In the genomic region with DNA sequence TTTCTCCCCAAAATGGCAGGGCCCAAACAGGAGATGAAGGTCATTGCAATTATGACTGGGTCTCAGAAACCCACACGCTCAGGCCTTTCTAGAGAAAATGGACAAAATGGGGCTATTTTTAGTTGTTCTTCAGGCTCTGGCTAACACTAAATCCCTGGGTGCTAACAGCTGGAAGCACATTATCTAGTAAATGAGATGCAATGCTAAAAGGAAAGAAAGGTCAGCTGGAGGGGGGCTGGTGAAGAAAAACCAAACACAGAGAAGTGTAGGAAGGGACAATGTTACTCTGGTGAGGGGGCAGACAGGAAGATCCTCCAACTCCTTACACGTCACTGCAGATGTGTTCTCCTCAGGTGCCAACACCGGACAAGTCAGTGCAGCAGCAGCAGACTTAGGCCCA, we compare ENCODE assay signal across 20 cellular contexts.
A peak's percentile ranks its signal among the peaks of the same experiment; 100 is the strongest.
DNase-seq lines count a peak whose midpoint lies in the region; ATAC-seq and TF ChIP-seq lines count a peak whose summit lies in the region.
"Had no signal": no experiment of that assay in that cellular context is flagged by ENCODE, and none has a peak within 500 bp of the region (broad histone marks: within the 10 kb centered on the region; RNA-seq: fewer than 3 reads in every experiment).

No MANE protein-coding gene starts in this region.

- H3K9ac ChIP-seq in NT2/D1 (ENCODE audit: insufficient read length, low read depth): no peak overlapping the region
- no peak overlapping the region for H3K9ac ChIP-seq in neural progenitor cell
- H3K9ac ChIP-seq: BLaER1 treated with 17β-estradiol and CSF1 and Interleukin-3, amounts not matched to agents 10 nM and 100 nM had no signal

- H3K27ac Mint-ChIP-seq in neural progenitor cell: no peak overlapping the region
- H3K27ac Mint-ChIP-seq: CD4-positive, alpha-beta T cell had no signal

- no peaks in the 10 kb centered on the region for H4K20me1 ChIP-seq in neural progenitor cell (ENCODE audit: low read depth)
- H4K20me1 ChIP-seq: BLaER1 treated with 17β-estradiol and CSF1 and Interleukin-3, amounts not matched to agents 10 nM and 100 nM had no signal

- H3K36me3 ChIP-seq in cardiac muscle cell: no peaks in the 10 kb centered on the region
- no peaks in the 10 kb centered on the region for H3K36me3 ChIP-seq in NT2/D1 (ENCODE audit: insufficient read depth, insufficient read length, low read length)
- no peaks in the 10 kb centered on the region for H3K36me3 ChIP-seq in neural progenitor cell

- H3K4me1 Mint-ChIP-seq in neural progenitor cell: peaks cover 57% of the 10 kb centered on the region

- peaks cover 16% of the 10 kb centered on the region for H3F3A ChIP-seq in neural progenitor cell (ENCODE audit: low read depth)

- no peaks in the 10 kb centered on the region for H3K27me3 ChIP-seq in cardiac muscle cell
- no peaks in the 10 kb centered on the region for H3K27me3 ChIP-seq in NT2/D1 (ENCODE audit: insufficient read depth, insufficient read length)
- no peaks in the 10 kb centered on the region for H3K27me3 ChIP-seq in neural progenitor cell
- H3K27me3 ChIP-seq: BLaER1 treated with 17β-estradiol and CSF1 and Interleukin-3, amounts not matched to agents 10 nM and 100 nM had no signal

- H3K4me1 ChIP-seq in cardiac muscle cell (ENCODE audit: low read depth): peaks cover 40% of the 10 kb centered on the region
- H3K4me1 ChIP-seq in NT2/D1 (ENCODE audit: insufficient read depth, insufficient read length): peaks cover 5% of the 10 kb centered on the region
- peaks cover 44% of the 10 kb centered on the region for H3K4me1 ChIP-seq in neural progenitor cell

- H3K27me3 Mint-ChIP-seq in neural progenitor cell (ENCODE audit: insufficient read depth, low read depth): peaks cover 4% of the 10 kb centered on the region
- H3K27me3 Mint-ChIP-seq: CD4-positive, alpha-beta T cell had no signal

- H3K4me3 Mint-ChIP-seq in neural progenitor cell: no peak overlapping the region
- H3K4me3 Mint-ChIP-seq: CD4-positive, alpha-beta T cell had no signal

- TF ChIP-seq CTCF in cardiac muscle cell (IDR thresholded peaks at IDR 0.05; ENCODE audit: low read depth, low read length) (no peak), neural progenitor cell (IDR thresholded peaks at IDR 0.05) (no peak)

- no peaks in the 10 kb centered on the region for H3K9me3 Mint-ChIP-seq in neural progenitor cell
- H3K9me3 Mint-ChIP-seq: CD4-positive, alpha-beta T cell had no signal

- no peak overlapping the region for H2AFZ ChIP-seq in neural progenitor cell (replicated peaks)

- H3K4me3 ChIP-seq in cardiac muscle cell (no peak overlapping the region), NT2/D1 (ENCODE audit: insufficient read length, low read depth) (no peak overlapping the region), neural progenitor cell (no peak overlapping the region)
- H3K4me3 ChIP-seq: BLaER1 treated with 17β-estradiol and CSF1 and Interleukin-3, amounts not matched to agents 10 nM and 100 nM had no signal

- H3K9me3 ChIP-seq in cardiac muscle cell (ENCODE audit: low read depth) (no peaks in the 10 kb centered on the region), NT2/D1 (ENCODE audit: insufficient read depth, low read length) (no peaks in the 10 kb centered on the region), neural progenitor cell (ENCODE audit: low read depth) (no peaks in the 10 kb centered on the region)
- H3K9me3 ChIP-seq: BLaER1 treated with 17β-estradiol and CSF1 and Interleukin-3, amounts not matched to agents 10 nM and 100 nM had no signal

- DNase-seq in cardiac muscle cell (ENCODE audit: low read depth in 1 of 2, low spot score in 1 of 2) (peak in 1 of 2 donors; percentile 55), cardiac septum (ENCODE audit: low spot score) (no peak), NT2/D1 (ENCODE audit: low read depth, low spot score) (peak; percentile 33), left ventricle myocardium superior (no peak), neural progenitor cell (ENCODE audit: low spot score) (no peak), NCI-H226 (no peak)
- DNase-seq in activated CD4-positive, alpha-beta T cell treated with anti-CD3 and anti-CD28 coated beads for 4 hours: no peak
- DNase-seq: AML-193; CD4-positive, alpha-beta T cell; NCI-H1092; NCI-H1436; NCI-H187; NCI-H2081 treated with DMSO at 0.1 percent for 48 hours; NCI-H2171 treated with DMSO at 0.1 percent for 48 hours; NCI-H524 treated with DMSO at 0.1 percent for 48 hours; NCI-H774; PC-3; SHP77 had no signal

- H3K27ac ChIP-seq in cardiac muscle cell (peak overlapping the region; percentile 91), neural progenitor cell (peak overlapping the region; percentile 57)
- H3K27ac ChIP-seq: BLaER1 treated with 17β-estradiol and CSF1 and Interleukin-3, amounts not matched to agents 10 nM and 100 nM had no signal

- intact Hi-C loops in cardiac septum (cut with DNase I): no loop called here
- intact Hi-C loops in left ventricle myocardium superior (cut with micrococcal nuclease): no loop called here

- H3K36me3 Mint-ChIP-seq in neural progenitor cell: no peaks in the 10 kb centered on the region

- H3K79me2 ChIP-seq in neural progenitor cell (ENCODE audit: low read depth): no peaks in the 10 kb centered on the region

- ATAC-seq in left ventricle myocardium superior (peak; percentile 21), HG03460 (IDR thresholded peaks at IDR 0.05; ENCODE audit: unreplicated experiment) (no peak)
- ATAC-seq: PC-3 had no signal

- peak overlapping the region; percentile 8 for H3K4me2 ChIP-seq in neural progenitor cell
- H3K4me2 ChIP-seq: BLaER1 treated with 17β-estradiol and CSF1 and Interleukin-3, amounts not matched to agents 10 nM and 100 nM had no signal
